1 cellular context compared by ENCODE assay signal in the genomic region with DNA sequence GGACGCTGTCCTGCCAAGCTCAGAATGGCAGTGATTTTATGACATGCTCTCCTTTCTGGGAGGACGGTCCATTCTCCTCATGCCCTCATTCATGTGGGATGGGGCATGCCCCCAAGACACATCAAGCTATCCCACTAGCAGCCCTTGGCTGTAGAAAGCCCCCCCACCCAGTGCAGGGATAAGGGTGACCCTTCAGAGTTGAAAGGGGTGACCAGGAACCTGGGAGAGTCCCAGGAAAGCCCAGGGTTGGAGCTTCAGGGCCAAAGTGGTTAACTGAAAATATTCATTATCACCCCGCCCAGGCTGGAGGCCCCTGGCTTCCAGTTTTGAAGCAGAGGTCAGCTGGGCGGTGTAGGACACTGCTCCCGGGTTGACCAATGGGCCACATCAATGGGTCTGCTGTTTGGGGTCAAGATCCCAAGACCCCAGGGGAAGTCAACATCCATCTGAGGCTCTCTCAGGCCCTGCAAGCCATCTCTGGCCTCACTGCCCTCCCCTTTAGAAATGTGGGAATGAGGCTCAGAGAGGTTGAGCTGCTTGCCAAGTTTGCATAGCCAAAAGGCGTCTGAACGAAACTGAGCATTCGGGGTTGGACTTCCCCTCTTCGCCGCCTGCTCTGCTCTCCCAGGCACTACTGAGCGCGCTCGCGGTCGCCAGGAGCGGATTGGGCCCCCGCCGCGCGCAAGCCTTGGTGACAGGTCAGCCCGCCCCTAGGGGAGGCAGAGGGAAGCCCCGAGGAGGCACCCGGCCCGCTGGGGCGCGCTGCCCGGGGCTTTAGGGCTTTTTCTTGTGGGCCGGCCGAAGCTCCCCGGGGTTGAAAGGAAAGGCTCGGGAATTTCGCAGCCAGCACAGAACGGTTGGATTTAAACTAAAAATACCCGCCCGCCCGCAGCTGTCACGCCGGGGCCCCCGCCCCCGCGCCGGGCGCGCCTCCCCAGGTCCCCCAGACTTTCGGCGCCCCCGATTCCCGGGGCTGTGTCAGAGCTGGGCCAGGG.
TF ChIP-seq lines count a peak whose summit lies in the region.

No MANE protein-coding gene starts in this region.

TF ChIP-seq in K562, 482 proteins besides CTCF, POLR2A, EP300 and RAD21 (continued from another document):
- TF ChIP-seq MYC (IDR thresholded peaks at IDR 0.05; ENCODE audit: low read depth, low read length) (0 out of 2 replicates have a peak, but pooled peaks have one; percentile 20), MYC (CRISPR knock-in tag; IDR thresholded peaks at IDR 0.05; ENCODE audit: borderline replicate concordance, low read depth) (no peak), YY1 (IDR thresholded peaks at IDR 0.05; ENCODE audit: borderline replicate concordance in 1 of 3, control insufficient read depth in 1 of 3, extremely low read depth in 1 of 3, insufficient read depth in 3 of 3, insufficient read length in 1 of 3, insufficient replicate concordance in 2 of 3, low read depth in 1 of 3, low read length in 2 of 3) (peak in 1 of 3 experiments; percentile 17), ZBTB17 (CRISPR knock-in tag; IDR thresholded peaks at IDR 0.05) (peak; percentile 42; the same call in 1 of the 2 replicates), PCBP1 (IDR thresholded peaks at IDR 0.05; ENCODE audit: low read depth, low read length, poor library complexity, severe bottlenecking) (no peak), CREM (IDR thresholded peaks at IDR 0.05; ENCODE audit: low read depth) (0 out of 2 replicates have a peak, but pooled peaks have one; percentile 13), POLR2G (IDR thresholded peaks at IDR 0.05; ENCODE audit: low read depth, low read length) (peak; percentile 39; the same call in 1 of the 2 replicates), EGR1 (conservative IDR thresholded peaks at IDR 0.05) (peak; percentile 41), CTBP1 (IDR thresholded peaks at IDR 0.05; ENCODE audit: borderline replicate concordance) (0 out of 2 replicates have a peak, but pooled peaks have one; percentile 25), ESRRA (IDR thresholded peaks at IDR 0.05; ENCODE audit: borderline replicate concordance, low read depth) (peak; percentile 37; the same call in 1 of the 2 replicates), ZNF79 (CRISPR knock-in tag; IDR thresholded peaks at IDR 0.05; ENCODE audit: low read depth) (no peak), JUND (IDR thresholded peaks at IDR 0.05; ENCODE audit: borderline replicate concordance, low read depth, low read length) (no peak), JUND (tag; IDR thresholded peaks at IDR 0.05; ENCODE audit: borderline replicate concordance, low read depth, low read length) (no peak), BMI1 (IDR thresholded peaks at IDR 0.05; ENCODE audit: low read length) (no peak), ZNF134 (CRISPR knock-in tag; conservative IDR thresholded peaks at IDR 0.05) (no peak), SPI1 (IDR thresholded peaks at IDR 0.05; ENCODE audit: borderline replicate concordance, low read depth, low read length) (peak; percentile 66; the same call in 1 of the 2 replicates), CXXC5 (CRISPR knock-in tag; IDR thresholded peaks at IDR 0.05) (peak; percentile 21), ZNF239 (CRISPR knock-in tag; IDR thresholded peaks at IDR 0.05) (no peak), SAFB2 (IDR thresholded peaks at IDR 0.05; ENCODE audit: borderline replicate concordance, low read depth, low read length, severe bottlenecking) (no peak), MEIS2 (IDR thresholded peaks at IDR 0.05; ENCODE audit: partially characterized antibody) (peak; percentile 24), ZNF174 (CRISPR knock-in tag; IDR thresholded peaks at IDR 0.05) (no peak), CHCHD3 (CRISPR knock-in tag; IDR thresholded peaks at IDR 0.05) (no peak), L3MBTL2 (IDR thresholded peaks at IDR 0.05) (peak; percentile 63; the same call in 1 of the 2 replicates), ZNF274 (IDR thresholded peaks at IDR 0.05; ENCODE audit: borderline replicate concordance, low read depth, low read length) (no peak), NR4A1 (CRISPR knock-in tag; IDR thresholded peaks at IDR 0.05) (no peak), NR4A1 (tag; IDR thresholded peaks at IDR 0.05) (no peak), ZNF445 (CRISPR knock-in tag; IDR thresholded peaks at IDR 0.05; ENCODE audit: low read depth) (no peak)
- TF ChIP-seq, protein P1, sequence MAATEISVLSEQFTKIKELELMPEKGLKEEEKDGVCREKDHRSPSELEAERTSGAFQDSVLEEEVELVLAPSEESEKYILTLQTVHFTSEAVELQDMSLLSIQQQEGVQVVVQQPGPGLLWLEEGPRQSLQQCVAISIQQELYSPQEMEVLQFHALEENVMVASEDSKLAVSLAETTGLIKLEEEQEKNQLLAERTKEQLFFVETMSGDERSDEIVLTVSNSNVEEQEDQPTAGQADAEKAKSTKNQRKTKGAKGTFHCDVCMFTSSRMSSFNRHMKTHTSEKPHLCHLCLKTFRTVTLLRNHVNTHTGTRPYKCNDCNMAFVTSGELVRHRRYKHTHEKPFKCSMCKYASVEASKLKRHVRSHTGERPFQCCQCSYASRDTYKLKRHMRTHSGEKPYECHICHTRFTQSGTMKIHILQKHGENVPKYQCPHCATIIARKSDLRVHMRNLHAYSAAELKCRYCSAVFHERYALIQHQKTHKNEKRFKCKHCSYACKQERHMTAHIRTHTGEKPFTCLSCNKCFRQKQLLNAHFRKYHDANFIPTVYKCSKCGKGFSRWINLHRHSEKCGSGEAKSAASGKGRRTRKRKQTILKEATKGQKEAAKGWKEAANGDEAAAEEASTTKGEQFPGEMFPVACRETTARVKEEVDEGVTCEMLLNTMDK (IDR thresholded peaks at IDR 0.05; ENCODE audit: borderline replicate concordance, insufficient read depth, low read depth, low read length, poor library complexity, severe bottlenecking), result peak; percentile 69
- TF ChIP-seq, protein P2, sequence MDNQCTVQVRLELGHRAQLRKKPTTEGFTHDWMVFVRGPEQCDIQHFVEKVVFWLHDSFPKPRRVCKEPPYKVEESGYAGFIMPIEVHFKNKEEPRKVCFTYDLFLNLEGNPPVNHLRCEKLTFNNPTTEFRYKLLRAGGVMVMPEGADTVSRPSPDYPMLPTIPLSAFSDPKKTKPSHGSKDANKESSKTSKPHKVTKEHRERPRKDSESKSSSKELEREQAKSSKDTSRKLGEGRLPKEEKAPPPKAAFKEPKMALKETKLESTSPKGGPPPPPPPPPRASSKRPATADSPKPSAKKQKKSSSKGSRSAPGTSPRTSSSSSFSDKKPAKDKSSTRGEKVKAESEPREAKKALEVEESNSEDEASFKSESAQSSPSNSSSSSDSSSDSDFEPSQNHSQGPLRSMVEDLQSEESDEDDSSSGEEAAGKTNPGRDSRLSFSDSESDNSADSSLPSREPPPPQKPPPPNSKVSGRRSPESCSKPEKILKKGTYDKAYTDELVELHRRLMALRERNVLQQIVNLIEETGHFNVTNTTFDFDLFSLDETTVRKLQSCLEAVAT (IDR thresholded peaks at IDR 0.05), result peak in 1 of 2 experiments; percentile 40; a peak in 1 of 4 replicates
- TF ChIP-seq, protein P3, sequence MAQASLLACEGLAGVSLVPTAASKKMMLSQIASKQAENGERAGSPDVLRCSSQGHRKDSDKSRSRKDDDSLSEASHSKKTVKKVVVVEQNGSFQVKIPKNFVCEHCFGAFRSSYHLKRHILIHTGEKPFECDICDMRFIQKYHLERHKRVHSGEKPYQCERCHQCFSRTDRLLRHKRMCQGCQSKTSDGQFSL (CRISPR knock-in tag; IDR thresholded peaks at IDR 0.05), result 0 out of 2 replicates have a peak, but pooled peaks have one; percentile 21
- TF ChIP-seq, protein P3 (tag; IDR thresholded peaks at IDR 0.05), result no peak
- TF ChIP-seq, protein P4, sequence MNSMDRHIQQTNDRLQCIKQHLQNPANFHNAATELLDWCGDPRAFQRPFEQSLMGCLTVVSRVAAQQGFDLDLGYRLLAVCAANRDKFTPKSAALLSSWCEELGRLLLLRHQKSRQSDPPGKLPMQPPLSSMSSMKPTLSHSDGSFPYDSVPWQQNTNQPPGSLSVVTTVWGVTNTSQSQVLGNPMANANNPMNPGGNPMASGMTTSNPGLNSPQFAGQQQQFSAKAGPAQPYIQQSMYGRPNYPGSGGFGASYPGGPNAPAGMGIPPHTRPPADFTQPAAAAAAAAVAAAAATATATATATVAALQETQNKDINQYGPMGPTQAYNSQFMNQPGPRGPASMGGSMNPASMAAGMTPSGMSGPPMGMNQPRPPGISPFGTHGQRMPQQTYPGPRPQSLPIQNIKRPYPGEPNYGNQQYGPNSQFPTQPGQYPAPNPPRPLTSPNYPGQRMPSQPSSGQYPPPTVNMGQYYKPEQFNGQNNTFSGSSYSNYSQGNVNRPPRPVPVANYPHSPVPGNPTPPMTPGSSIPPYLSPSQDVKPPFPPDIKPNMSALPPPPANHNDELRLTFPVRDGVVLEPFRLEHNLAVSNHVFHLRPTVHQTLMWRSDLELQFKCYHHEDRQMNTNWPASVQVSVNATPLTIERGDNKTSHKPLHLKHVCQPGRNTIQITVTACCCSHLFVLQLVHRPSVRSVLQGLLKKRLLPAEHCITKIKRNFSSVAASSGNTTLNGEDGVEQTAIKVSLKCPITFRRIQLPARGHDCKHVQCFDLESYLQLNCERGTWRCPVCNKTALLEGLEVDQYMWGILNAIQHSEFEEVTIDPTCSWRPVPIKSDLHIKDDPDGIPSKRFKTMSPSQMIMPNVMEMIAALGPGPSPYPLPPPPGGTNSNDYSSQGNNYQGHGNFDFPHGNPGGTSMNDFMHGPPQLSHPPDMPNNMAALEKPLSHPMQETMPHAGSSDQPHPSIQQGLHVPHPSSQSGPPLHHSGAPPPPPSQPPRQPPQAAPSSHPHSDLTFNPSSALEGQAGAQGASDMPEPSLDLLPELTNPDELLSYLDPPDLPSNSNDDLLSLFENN (IDR thresholded peaks at IDR 0.05; ENCODE audit: low read depth in 2 of 2, low read length in 2 of 2), result no peak
- TF ChIP-seq, protein P5, sequence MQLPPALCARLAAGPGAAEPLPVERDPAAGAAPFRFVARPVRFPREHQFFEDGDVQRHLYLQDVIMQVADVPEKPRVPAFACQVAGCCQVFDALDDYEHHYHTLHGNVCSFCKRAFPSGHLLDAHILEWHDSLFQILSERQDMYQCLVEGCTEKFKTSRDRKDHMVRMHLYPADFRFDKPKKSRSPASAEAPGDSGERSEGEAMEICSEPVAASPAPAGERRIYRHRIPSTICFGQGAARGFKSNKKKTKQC (CRISPR knock-in tag; IDR thresholded peaks at IDR 0.05), result no peak
TF ChIP-seq in K562: peak in this region for 29.
